Comparison of ENCODE assay signal across 8 cellular contexts in the genomic region with DNA sequence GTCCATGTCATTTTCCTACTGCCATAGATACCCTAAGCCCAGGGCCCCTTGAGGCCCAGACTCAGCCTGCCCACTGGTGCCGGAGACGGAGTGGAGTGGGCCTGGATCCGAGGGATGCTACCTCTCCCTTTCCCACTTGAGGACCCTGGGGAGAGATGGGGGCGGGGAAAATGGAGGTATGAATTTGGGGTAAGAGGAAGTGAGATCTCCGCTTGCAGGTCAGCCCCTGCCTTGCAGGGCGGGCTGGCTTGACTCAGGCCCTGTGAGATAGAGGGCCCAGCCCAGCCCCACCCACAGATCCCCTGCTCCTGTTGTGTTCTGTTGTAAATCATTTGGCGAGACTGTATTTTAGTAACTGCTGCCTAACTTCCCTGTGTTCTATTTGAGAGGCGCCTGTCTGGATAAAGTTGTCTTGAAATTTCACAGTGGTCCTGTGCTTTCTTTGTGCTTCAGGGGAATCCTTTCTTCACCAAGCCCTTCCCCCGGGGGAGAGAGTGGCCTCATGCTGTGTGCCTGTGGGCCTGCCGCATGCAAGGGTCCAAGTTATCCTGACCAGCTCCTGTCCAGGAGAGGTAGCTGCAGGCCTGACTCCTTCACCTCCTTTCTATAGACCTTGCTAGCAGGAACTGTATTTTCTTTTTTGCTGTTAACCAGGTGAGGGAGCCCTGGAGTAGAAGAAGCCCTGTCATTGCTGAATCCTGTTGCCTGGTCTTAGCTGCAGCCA. TPM values are rescaled to one million over a fixed set of nuclear protein-coding genes. Genes with fewer than 3 reads are reported as not detected.
DNase-seq lines count a peak whose midpoint lies in the region; ATAC-seq and TF ChIP-seq lines count a peak whose summit lies in the region.

No MANE protein-coding gene starts in this region.

- no peaks in the 10 kb centered on the region for H3K9me2 ChIP-seq in OCI-LY7 (ENCODE audit: insufficient read depth, low read length)

- POLR2A ChIA-PET in OCI-LY7 (lab: Charles Lee) = interaction anchor here (0.7 to 1.4 kb wide), 2 partner anchors 13 kb away, joined by 4 read pairs; a partner anchor contains a TSS

- H3K27ac ChIP-seq in OCI-LY7 (ENCODE audit: low read depth, low read length, poor library complexity, severe bottlenecking) = peak overlapping the region; percentile 29

- no peaks in the 10 kb centered on the region for H3K79me2 ChIP-seq in OCI-LY7 (ENCODE audit: insufficient read depth, low read depth, low read length)

- peak; percentile 68 for DNase-seq in Daoy (ENCODE audit: low read depth)
- peak; percentile 81 for DNase-seq in OCI-LY7 (ENCODE audit: low spot score)
- DNase-seq in endothelial cell (ENCODE audit: low spot score) = peak; percentile 46
- DNase-seq in nephron progenitor cell = peak; percentile 36

- CTCF ChIA-PET in OCI-LY7 (lab: Charles Lee; ENCODE audit: unreplicated experiment) = interaction anchor here (1.2 to 1.4 kb wide), 2 partner anchors 11 to 27 kb away, joined by 4 to 8 read pairs; no protein-coding TSS in a partner anchor

- H2AFZ ChIP-seq in OCI-LY7 (ENCODE audit: low read length) = no peak overlapping the region

- H3K27ac Mint-ChIP-seq in IgD-negative memory B cell = peak overlapping the region; percentile 9 to 92 (median 18)
- no peak overlapping the region for H3K27ac Mint-ChIP-seq in endothelial cell (ENCODE audit: unreplicated experiment)
- peak overlapping the region; percentile 83 for H3K27ac Mint-ChIP-seq in nephron progenitor cell

- peaks cover 42% of the 10 kb centered on the region for H3K36me3 ChIP-seq in OCI-LY7 (ENCODE audit: insufficient read depth, low read length)

- H3K27me3 Mint-ChIP-seq in IgD-negative memory B cell = peaks cover 2% of the 10 kb centered on the region
- H3K27me3 Mint-ChIP-seq in endothelial cell (ENCODE audit: unreplicated experiment) = no peaks in the 10 kb centered on the region
- H3K27me3 Mint-ChIP-seq in nephron progenitor cell (ENCODE audit: low read depth, poor library complexity) = no peaks in the 10 kb centered on the region

- H3K36me3 Mint-ChIP-seq in IgD-negative memory B cell (peaks cover 5% of the 10 kb centered on the region), endothelial cell (ENCODE audit: low read depth, unreplicated experiment) (peaks cover 17% of the 10 kb centered on the region), nephron progenitor cell (ENCODE audit: low read depth) (peaks cover 26% of the 10 kb centered on the region)

- no peaks in the 10 kb centered on the region for H3K9me3 ChIP-seq in OCI-LY7 (ENCODE audit: low read length)

- intact Hi-C loops in OCI-LY7 (cut with micrococcal nuclease; ENCODE audit: unreplicated experiment) = loop anchor here (1.0 kb wide), 1 partner anchor 263 kb away; no protein-coding TSS in a partner anchor

- peak overlapping the region in 1 of 4 donors; percentile 35 for H3K4me3 Mint-ChIP-seq in IgD-negative memory B cell
- H3K4me3 Mint-ChIP-seq in endothelial cell (ENCODE audit: unreplicated experiment) = no peak overlapping the region
- H3K4me3 Mint-ChIP-seq in nephron progenitor cell = no peak overlapping the region

- H3K4me1 ChIP-seq in OCI-LY7 (ENCODE audit: insufficient read depth, low read length, poor library complexity, severe bottlenecking) = peaks cover 14% of the 10 kb centered on the region

- H3K4me3 ChIP-seq in OCI-LY7 (ENCODE audit: low read depth, low read length, poor library complexity, severe bottlenecking) = no peak overlapping the region

- ATAC-seq in GM18868 (IDR thresholded peaks at IDR 0.05; ENCODE audit: unreplicated experiment) (no peak), GM19463 (IDR thresholded peaks at IDR 0.05; ENCODE audit: unreplicated experiment) (no peak), GM18517 (IDR thresholded peaks at IDR 0.05; ENCODE audit: unreplicated experiment) (no peak)

- TF ChIP-seq CTCF in OCI-LY7 (conservative IDR thresholded peaks at IDR 0.05; ENCODE audit: low read length) (peak; percentile 85), endothelial cell (IDR thresholded peaks at IDR 0.05; ENCODE audit: unreplicated experiment) (no peak), nephron progenitor cell (IDR thresholded peaks at IDR 0.05) (peak; percentile 52)

- H4K20me1 ChIP-seq in OCI-LY7 (ENCODE audit: insufficient read depth, low read length) = no peaks in the 10 kb centered on the region

- H3K4me2 ChIP-seq in OCI-LY7 (ENCODE audit: low read length) = peak overlapping the region; percentile 32

- no peaks in the 10 kb centered on the region for H3K9me3 Mint-ChIP-seq in IgD-negative memory B cell
- no peaks in the 10 kb centered on the region for H3K9me3 Mint-ChIP-seq in endothelial cell (ENCODE audit: unreplicated experiment)
- no peaks in the 10 kb centered on the region for H3K9me3 Mint-ChIP-seq in nephron progenitor cell

- H3K4me1 Mint-ChIP-seq in IgD-negative memory B cell (peaks cover 5 to 10% (median 9%) of the 10 kb centered on the region in 3 donors), endothelial cell (ENCODE audit: unreplicated experiment) (peaks cover 15% of the 10 kb centered on the region), nephron progenitor cell (peaks cover 46% of the 10 kb centered on the region)

- BruUV-seq in OCI-LY7 (replicated peaks; lab: Mats Ljungman, UMichigan) = no TSS peak

RNA-seq across cellular contexts. Expression of a gene that starts 13.3 kb away (rescaled TPM):
- total RNA-seq in Daoy (2014; rRNA removed; shearing (Covaris generic)) = 224 and 232 TPM in 2 replicates
- 46.3 TPM for polyA plus RNA-seq in IgD-negative memory B cell
- total RNA-seq in OCI-LY7 (2014; rRNA removed; shearing (Covaris generic)) = 41.1 and 50.6 TPM in 2 replicates
- total RNA-seq in OCI-LY7 (2022) (70.5 and 74.2 TPM in 2 replicates), endothelial cell (ENCODE audit: unreplicated experiment) (98.4 TPM)

RNA-seq across cellular contexts. Expression of a gene that starts 24.8 kb away (rescaled TPM):
- 0.46 TPM in 1 of 2 replicates, not detected in the other for total RNA-seq in Daoy (2014; rRNA removed; shearing (Covaris generic))
- 0.68 TPM for polyA plus RNA-seq in IgD-negative memory B cell
- 0.16 TPM in 1 of 2 replicates, not detected in the other for total RNA-seq in OCI-LY7 (2014; rRNA removed; shearing (Covaris generic))
- not detected in 2 replicates for total RNA-seq in OCI-LY7 (2022)
- not detected for total RNA-seq in endothelial cell (ENCODE audit: unreplicated experiment)
